ENCODE assay signal across 23 cellular contexts in the genomic region with DNA sequence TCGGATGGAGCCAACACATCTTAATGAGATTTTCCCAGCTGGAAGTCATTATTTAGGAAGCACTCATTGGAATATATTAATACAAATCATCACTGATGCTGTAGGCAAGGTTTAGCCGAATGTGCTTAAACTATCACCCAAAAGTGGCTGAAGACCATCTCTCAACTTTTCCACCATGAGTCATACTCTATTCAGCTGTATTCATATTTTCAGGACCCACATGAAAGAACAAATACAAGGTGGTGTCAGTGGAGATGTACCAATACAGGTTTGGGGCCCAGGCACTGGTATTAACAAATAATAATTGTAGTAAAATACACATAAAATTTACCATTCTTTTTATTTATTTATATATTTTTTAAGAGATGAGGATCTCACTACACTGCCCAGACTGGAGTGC. TPM values are rescaled to one million over a fixed set of nuclear protein-coding genes. Genes with fewer than 3 reads are reported as not detected.
DNase-seq lines count a peak whose midpoint lies in the region; ATAC-seq and TF ChIP-seq lines count a peak whose summit lies in the region.
"Had no signal": no experiment of that assay in that cellular context is flagged by ENCODE, and none has a peak within 500 bp of the region (broad histone marks: within the 10 kb centered on the region; RNA-seq: fewer than 3 reads in every experiment).

No MANE protein-coding gene starts in this region.

- H3K9me3 ChIP-seq in OCI-LY7 (ENCODE audit: low read length) = no peaks in the 10 kb centered on the region
- H3K9me3 ChIP-seq in naive thymus-derived CD4-positive, alpha-beta T cell (ENCODE audit: control insufficient read depth in 2 of 3, low read length in 3 of 3) = no peaks in the 10 kb centered on the region
- H3K9me3 ChIP-seq: A549, BE2C had no signal

- peaks cover 7% of the 10 kb centered on the region for H3K4me1 Mint-ChIP-seq in activated naive CD8-positive, alpha-beta T cell treated with anti-CD3 and anti-CD28 coated beads, Interleukin-2, amount 50 U/mL, for 24 hours
- H3K4me1 Mint-ChIP-seq in activated naive CD8-positive, alpha-beta T cell treated with anti-CD3 and anti-CD28 coated beads for 36 hours = peaks cover 6% of the 10 kb centered on the region
- H3K4me1 Mint-ChIP-seq in naive thymus-derived CD4-positive, alpha-beta T cell = no peaks in the 10 kb centered on the region
- H3K4me1 Mint-ChIP-seq: CD14-positive monocyte; CD4-positive, alpha-beta memory T cell; CD4-positive, CD25-positive, alpha-beta regulatory T cell; CD8-positive, alpha-beta memory T cell had no signal

- H4K20me1 ChIP-seq in OCI-LY7 (ENCODE audit: insufficient read depth, low read length) = no peaks in the 10 kb centered on the region
- H4K20me1 ChIP-seq: BLaER1 had no signal

- H3K4me3 ChIP-seq in fibroblast of mammary gland (ENCODE audit: control insufficient read depth, low read depth, low read length) = no peak overlapping the region
- H3K4me3 ChIP-seq in OCI-LY7 (ENCODE audit: low read depth, low read length, poor library complexity, severe bottlenecking) = no peak overlapping the region
- no peak overlapping the region for H3K4me3 ChIP-seq in naive thymus-derived CD4-positive, alpha-beta T cell (ENCODE audit: low read length)
- H3K4me3 ChIP-seq: A549, BLaER1 had no signal

- H3K27me3 ChIP-seq in naive thymus-derived CD4-positive, alpha-beta T cell (ENCODE audit: control insufficient read depth in 2 of 2, insufficient read depth in 2 of 2, low read length in 2 of 2) = no peaks in the 10 kb centered on the region
- H3K27me3 ChIP-seq: BE2C had no signal

- peak; percentile 46 to 70 for ATAC-seq in activated CD4-positive, CD25-positive, alpha-beta regulatory T cell treated with anti-CD3 and anti-CD28 coated beads, Interleukin-2, amount 50 U/mL, for 24 hours
- peak; percentile 57 for ATAC-seq in activated naive CD8-positive, alpha-beta T cell treated with anti-CD3 and anti-CD28 coated beads, Interleukin-2, amount 50 U/mL, for 24 hours
- ATAC-seq in naive thymus-derived CD4-positive, alpha-beta T cell = no peak
- ATAC-seq: A549 had no signal

- no peak overlapping the region for H2AFZ ChIP-seq in OCI-LY7 (ENCODE audit: low read length)

- H3K27me3 Mint-ChIP-seq in activated naive CD8-positive, alpha-beta T cell treated with anti-CD3 and anti-CD28 coated beads, Interleukin-2, amount 50 U/mL, for 24 hours = no peaks in the 10 kb centered on the region
- no peaks in the 10 kb centered on the region for H3K27me3 Mint-ChIP-seq in activated naive CD8-positive, alpha-beta T cell treated with anti-CD3 and anti-CD28 coated beads for 36 hours
- H3K27me3 Mint-ChIP-seq in naive thymus-derived CD4-positive, alpha-beta T cell = no peaks in the 10 kb centered on the region
- H3K27me3 Mint-ChIP-seq: CD4-positive, alpha-beta memory T cell; CD4-positive, CD25-positive, alpha-beta regulatory T cell had no signal

- DNase-seq in activated CD4-positive, CD25-positive, alpha-beta regulatory T cell treated with anti-CD3 and anti-CD28 coated beads, Interleukin-2, amount 50 U/mL, for 72 hours = no peak
- no peak for DNase-seq in activated naive CD8-positive, alpha-beta T cell treated with anti-CD3 and anti-CD28 coated beads, Interleukin-2, amount 50 U/mL, for 24 hours
- no peak for DNase-seq in activated naive CD8-positive, alpha-beta T cell treated with anti-CD3 and anti-CD28 coated beads for 36 hours
- DNase-seq in fibroblast of mammary gland (ENCODE audit: low read depth) = peak; percentile 5
- DNase-seq in OCI-LY7 (ENCODE audit: low spot score) = no peak
- no peak for DNase-seq in naive thymus-derived CD4-positive, alpha-beta T cell
- DNase-seq: ACHN; BE2C; C1 segment of cervical spinal cord; CD4-positive, alpha-beta memory T cell; CD4-positive, CD25-positive, alpha-beta regulatory T cell; CD8-positive, alpha-beta memory T cell; COR-L47; DMS 273 treated with DMSO at 0.1 percent for 48 hours; DMS153; DMS53; DMS79; GF-D8 had no signal

- no TSS peak for BruUV-seq in OCI-LY7 (replicated peaks; lab: Mats Ljungman, UMichigan)

- CTCF ChIA-PET in OCI-LY7 (lab: Charles Lee; ENCODE audit: unreplicated experiment) = no interaction called here
- CTCF ChIA-PET in naive thymus-derived CD4-positive, alpha-beta T cell (lab: Charles Lee) = no interaction called here

- H3K4me3 Mint-ChIP-seq in activated naive CD8-positive, alpha-beta T cell treated with anti-CD3 and anti-CD28 coated beads, Interleukin-2, amount 50 U/mL, for 24 hours = no peak overlapping the region
- H3K4me3 Mint-ChIP-seq in activated naive CD8-positive, alpha-beta T cell treated with anti-CD3 and anti-CD28 coated beads for 36 hours = no peak overlapping the region
- H3K4me3 Mint-ChIP-seq in naive thymus-derived CD4-positive, alpha-beta T cell = no peak overlapping the region
- H3K4me3 Mint-ChIP-seq: CD14-positive monocyte; CD4-positive, alpha-beta memory T cell; CD4-positive, CD25-positive, alpha-beta regulatory T cell; CD8-positive, alpha-beta memory T cell had no signal

- POLR2A ChIA-PET in OCI-LY7 (lab: Charles Lee) = no interaction called here
- POLR2A ChIA-PET in naive thymus-derived CD4-positive, alpha-beta T cell (lab: Charles Lee) = no interaction called here

- no peak for TF ChIP-seq CTCF in fibroblast of mammary gland (conservative IDR thresholded peaks at IDR 0.05; ENCODE audit: control insufficient read depth, insufficient read depth, low read depth, low read length)
- no peak for TF ChIP-seq CTCF in OCI-LY7 (conservative IDR thresholded peaks at IDR 0.05; ENCODE audit: low read length)

- H3K4me1 ChIP-seq in OCI-LY7 (ENCODE audit: insufficient read depth, low read length, poor library complexity, severe bottlenecking) = no peaks in the 10 kb centered on the region
- H3K4me1 ChIP-seq in naive thymus-derived CD4-positive, alpha-beta T cell (ENCODE audit: control insufficient read depth in 2 of 2, insufficient read depth in 2 of 2, low read length in 2 of 2) = no peaks in the 10 kb centered on the region
- H3K4me1 ChIP-seq: A549, BE2C, BLaER1 had no signal

- peaks cover 11% of the 10 kb centered on the region for H3K9me3 Mint-ChIP-seq in activated naive CD8-positive, alpha-beta T cell treated with anti-CD3 and anti-CD28 coated beads, Interleukin-2, amount 50 U/mL, for 24 hours
- H3K9me3 Mint-ChIP-seq in activated naive CD8-positive, alpha-beta T cell treated with anti-CD3 and anti-CD28 coated beads for 36 hours = peaks cover 12% of the 10 kb centered on the region
- peaks cover 2 to 21% (median 6%) of the 10 kb centered on the region in 11 donors for H3K9me3 Mint-ChIP-seq in naive thymus-derived CD4-positive, alpha-beta T cell

- H3K27ac Mint-ChIP-seq in activated naive CD8-positive, alpha-beta T cell treated with anti-CD3 and anti-CD28 coated beads, Interleukin-2, amount 50 U/mL, for 24 hours = no peak overlapping the region
- H3K27ac Mint-ChIP-seq in activated naive CD8-positive, alpha-beta T cell treated with anti-CD3 and anti-CD28 coated beads for 36 hours = no peak overlapping the region
- no peak overlapping the region for H3K27ac Mint-ChIP-seq in naive thymus-derived CD4-positive, alpha-beta T cell
- H3K27ac Mint-ChIP-seq: CD14-positive monocyte; CD4-positive, alpha-beta memory T cell; CD4-positive, CD25-positive, alpha-beta regulatory T cell; CD8-positive, alpha-beta memory T cell had no signal

- intact Hi-C loops in OCI-LY7 (cut with micrococcal nuclease; ENCODE audit: unreplicated experiment) = no loop called here
- intact Hi-C loops in naive thymus-derived CD4-positive, alpha-beta T cell (cut with micrococcal nuclease) = no loop called here

- H3K79me2 ChIP-seq in OCI-LY7 (ENCODE audit: insufficient read depth, low read depth, low read length) = no peaks in the 10 kb centered on the region

- H3K27ac ChIP-seq in OCI-LY7 (ENCODE audit: low read depth, low read length, poor library complexity, severe bottlenecking) = no peak overlapping the region
- H3K27ac ChIP-seq in naive thymus-derived CD4-positive, alpha-beta T cell (ENCODE audit: low read depth, low read length) = no peak overlapping the region
- H3K27ac ChIP-seq: 22Rv1, A549, BLaER1 had no signal

- H3K9me2 ChIP-seq in OCI-LY7 (ENCODE audit: insufficient read depth, low read length) = no peaks in the 10 kb centered on the region

- peaks cover 21% of the 10 kb centered on the region for H3K36me3 Mint-ChIP-seq in activated naive CD8-positive, alpha-beta T cell treated with anti-CD3 and anti-CD28 coated beads, Interleukin-2, amount 50 U/mL, for 24 hours (ENCODE audit: low read depth)
- H3K36me3 Mint-ChIP-seq in activated naive CD8-positive, alpha-beta T cell treated with anti-CD3 and anti-CD28 coated beads for 36 hours = peaks cover 29% of the 10 kb centered on the region
- peaks cover 0 to 34% (median 13%) of the 10 kb centered on the region in 5 donors for H3K36me3 Mint-ChIP-seq in naive thymus-derived CD4-positive, alpha-beta T cell

- peaks cover 8% of the 10 kb centered on the region; the same call in 1 of the 2 replicates for H3K36me3 ChIP-seq in OCI-LY7 (ENCODE audit: insufficient read depth, low read length)
- H3K36me3 ChIP-seq in naive thymus-derived CD4-positive, alpha-beta T cell (ENCODE audit: control insufficient read depth in 2 of 3, insufficient read depth in 3 of 3, low read length in 3 of 3) = peaks cover 0 to 4% (median 0%) of the 10 kb centered on the region in 3 experiments
- H3K36me3 ChIP-seq: BE2C had no signal

- no peak overlapping the region for H3K4me2 ChIP-seq in OCI-LY7 (ENCODE audit: low read length)
- H3K4me2 ChIP-seq: A549, BLaER1 had no signal

RNA-seq across cellular contexts. Expression of a gene that starts 34.3 kb away (rescaled TPM):
- total RNA-seq in activated naive CD8-positive, alpha-beta T cell treated with anti-CD3 and anti-CD28 coated beads for 36 hours = 10 to 100 TPM; 51.5 to 56.1 TPM
- 48.2 and 73.6 TPM in 2 replicates for total RNA-seq in OCI-LY7 (2014; rRNA removed; shearing (Covaris generic))
- total RNA-seq in OCI-LY7 (2022) = 65.0 and 66.3 TPM in 2 replicates
- 100 to 1,000 TPM in 4 of 5 experiments, 10 to 100 TPM in 1; 90.1 to 126 (median 114) TPM for total RNA-seq in naive thymus-derived CD4-positive, alpha-beta T cell
- 10 to 100 TPM; 64.2 to 83.8 TPM for polyA plus RNA-seq in naive thymus-derived CD4-positive, alpha-beta T cell
